Comparison of ENCODE assay signal across 10 cellular contexts in the genomic region with DNA sequence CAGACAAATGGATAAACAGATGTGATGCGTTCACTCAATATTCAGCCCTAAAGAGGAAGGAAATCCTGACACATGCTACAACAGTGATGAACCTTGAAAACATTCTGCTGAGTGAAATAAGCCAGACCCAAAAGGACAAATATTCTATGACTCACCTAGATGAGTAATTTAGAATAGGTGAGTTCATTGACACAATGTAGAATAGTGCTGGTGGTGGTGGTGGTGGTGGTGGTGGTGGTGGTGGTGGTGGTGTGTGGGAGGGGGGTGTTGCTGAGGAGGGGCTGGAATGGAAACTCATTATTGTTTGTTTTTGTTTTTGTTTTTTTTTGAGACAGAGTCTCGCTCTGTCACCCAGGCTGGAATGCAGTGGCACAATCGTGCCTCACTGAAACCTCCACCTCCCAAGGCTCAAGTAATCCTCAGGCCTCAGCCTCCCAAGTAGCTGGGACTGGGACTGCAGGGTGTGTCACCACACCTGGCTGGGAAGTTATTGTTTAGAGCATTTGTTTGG. TPM values are rescaled to one million over a fixed set of nuclear protein-coding genes. Genes with fewer than 3 reads are reported as not detected.
A peak's percentile ranks its signal among the peaks of the same experiment; 100 is the strongest.
DNase-seq lines count a peak whose midpoint lies in the region; ATAC-seq and TF ChIP-seq lines count a peak whose summit lies in the region.
"Had no signal": no experiment of that assay in that cellular context is flagged by ENCODE, and none has a peak within 500 bp of the region (broad histone marks: within the 10 kb centered on the region; RNA-seq: fewer than 3 reads in every experiment).

No MANE protein-coding gene starts in this region.

- TF ChIP-seq POLR2A in ovary (IDR thresholded peaks at IDR 0.05): no peak

- no peak for TF ChIP-seq EP300 in ovary (IDR thresholded peaks at IDR 0.05)

- intact Hi-C loops in ovary (cut with DNase I): no loop called here

- H3K27ac ChIP-seq in ovary: no peak overlapping the region
- H3K27ac ChIP-seq: BLaER1 treated with 17β-estradiol and CSF1 and Interleukin-3, amounts not matched to agents 10 nM and 100 nM had no signal

- H3K9me3 ChIP-seq in ovary: no peaks in the 10 kb centered on the region
- H3K9me3 ChIP-seq: BLaER1 treated with 17β-estradiol and CSF1 and Interleukin-3, amounts not matched to agents 10 nM and 100 nM had no signal

- WGBS in ovary, 3 donors: 77 to 91% (median 84%) methylated on average over 3 of the region's 3 CpGs

- peak; percentile 56 for DNase-seq in stimulated activated naive CD4-positive, alpha-beta T cell treated with Interleukin-2 at 50 U/mL for 16 hours (lab: John Stamatoyannopoulos, UW)
- DNase-seq in stimulated activated naive CD4-positive, alpha-beta T cell (lab: John Stamatoyannopoulos, UW): no peak
- DNase-seq in activated gamma-delta T cell (lab: John Stamatoyannopoulos, UW): peak; percentile 28
- DNase-seq in lung microvascular endothelial cell (ENCODE audit: low read depth in 2 of 2): peak; percentile 87 to 88
- no peak for DNase-seq in ovary
- no peak for DNase-seq in cerebellar nuclear complex (lab: John Stamatoyannopoulos, UW)
- DNase-seq: NCI-H1417 had no signal

- H3K4me1 ChIP-seq in ovary (ENCODE audit: insufficient read depth): no peaks in the 10 kb centered on the region

- no peaks in the 10 kb centered on the region for H3K27me3 ChIP-seq in ovary
- H3K27me3 ChIP-seq: BLaER1 treated with 17β-estradiol and CSF1 and Interleukin-3, amounts not matched to agents 10 nM and 100 nM had no signal

- no peak for TF ChIP-seq CTCF in ovary (IDR thresholded peaks at IDR 0.05)

- no peaks in the 10 kb centered on the region for H3K36me3 ChIP-seq in ovary
- H3K36me3 ChIP-seq: BLaER1 treated with 17β-estradiol and CSF1 and Interleukin-3, amounts not matched to agents 10 nM and 100 nM had no signal

- no peak overlapping the region for H3K4me3 ChIP-seq in ovary
- H3K4me3 ChIP-seq: BLaER1 treated with 17β-estradiol and CSF1 and Interleukin-3, amounts not matched to agents 10 nM and 100 nM had no signal

- ATAC-seq in HG03439 (IDR thresholded peaks at IDR 0.05; ENCODE audit: unreplicated experiment) (no peak), GM18907 (IDR thresholded peaks at IDR 0.05; ENCODE audit: unreplicated experiment) (no peak)

RNA-seq across cellular contexts. Expression of gene SMKR1, which starts 28.6 kb away (rescaled TPM):
- total RNA-seq in lung microvascular endothelial cell: 0.20 and 0.22 TPM in 2 replicates
- 1 to 10 TPM in 3 of 7 donors, under 1 TPM in 2, not detected in 2; 0.48 to 3.2 (median 1.2) TPM for total RNA-seq in ovary
- under 1 TPM; 0.50 to 0.67 TPM for polyA plus RNA-seq in ovary

Comparison
In these comparisons a context has a peak if more than half of its experiments do, and no peak if none do; other contexts are left out.
1. DNase-seq: peak in stimulated activated naive CD4-positive, alpha-beta T cell treated with Interleukin-2 at 50 U/mL for 16 hours (single experiment), activated gamma-delta T cell (single experiment) and lung microvascular endothelial cell (2 of 2); none in stimulated activated naive CD4-positive, alpha-beta T cell (0 of 6), ovary (0 of 5) and cerebellar nuclear complex (0 of 2).